Comparison of ENCODE assay signal across 8 cellular contexts in the genomic region with DNA sequence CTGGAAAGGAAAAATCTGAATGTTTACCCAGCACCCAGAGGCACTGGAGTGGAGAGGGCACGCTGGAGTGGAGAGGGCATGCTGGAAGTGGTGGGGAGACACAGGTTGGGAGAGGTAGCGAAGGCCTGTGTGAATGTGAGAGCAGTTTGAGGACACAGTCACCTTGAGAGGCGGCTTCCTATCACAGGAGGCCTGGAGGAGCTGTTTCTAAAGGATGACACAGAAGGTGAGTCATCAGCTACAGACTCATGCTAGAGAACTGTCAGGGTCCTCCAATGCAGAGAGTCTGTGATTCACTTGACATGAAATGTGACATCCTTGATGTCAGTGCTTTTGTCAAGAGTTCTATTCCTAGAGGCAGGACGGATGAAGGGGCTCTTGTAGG. TPM values are rescaled to one million over a fixed set of nuclear protein-coding genes. Genes with fewer than 3 reads are reported as not detected.
A peak's percentile ranks its signal among the peaks of the same experiment; 100 is the strongest.
DNase-seq lines count a peak whose midpoint lies in the region; ATAC-seq, FAIRE-seq and TF ChIP-seq lines count a peak whose summit lies in the region.

No MANE protein-coding gene starts in this region.

- peak overlapping the region in 1 of 2 experiments; percentile 67 for H3K14ac ChIP-seq in mesenchymal stem cell (ENCODE audit: low read length in 2 of 2)

- H3K4me3 ChIP-seq in astrocyte (ENCODE audit: insufficient read depth, low read depth, low read length) (no peak overlapping the region), mesenchymal stem cell (ENCODE audit: insufficient read depth in 1 of 2, low read depth in 1 of 2, low read length in 2 of 2) (no peak overlapping the region)

- H3K9me3 ChIP-seq in astrocyte (ENCODE audit: insufficient read depth, low read depth, low read length) (no peaks in the 10 kb centered on the region), mesenchymal stem cell (ENCODE audit: control insufficient read depth, low read length) (no peaks in the 10 kb centered on the region)

- ATAC-seq in HG03565 (IDR thresholded peaks at IDR 0.05; ENCODE audit: unreplicated experiment), result no peak
- ATAC-seq in HG03196 (IDR thresholded peaks at IDR 0.05; ENCODE audit: unreplicated experiment), result no peak
- ATAC-seq in GM21367 (IDR thresholded peaks at IDR 0.05; ENCODE audit: unreplicated experiment), result no peak

- H3K36me3 Mint-ChIP-seq in astrocyte (ENCODE audit: low read depth, unreplicated experiment), result peaks cover 8% of the 10 kb centered on the region

- peak; percentile 91 for DNase-seq in AG08395 (ENCODE audit: low spot score)
- peak; percentile 94 for DNase-seq in M059J (ENCODE audit: low read depth)
- DNase-seq in astrocyte (ENCODE audit: low read depth), result peak; percentile 72
- DNase-seq in mesenchymal stem cell, result peak; percentile 93
- no peak for DNase-seq in COLO829 (ENCODE audit: low spot score)

- H3K79me2 ChIP-seq in astrocyte (ENCODE audit: insufficient read depth, low read length), result peaks cover 29% of the 10 kb centered on the region

- H2AFZ ChIP-seq in astrocyte (ENCODE audit: low read depth, low read length) (no peak overlapping the region), mesenchymal stem cell (ENCODE audit: low read depth, low read length) (no peak overlapping the region)

- H3K36me3 ChIP-seq in astrocyte (ENCODE audit: insufficient read depth, low read length), result no peaks in the 10 kb centered on the region
- H3K36me3 ChIP-seq in mesenchymal stem cell (ENCODE audit: control insufficient read depth in 1 of 2, insufficient read depth in 2 of 2, low read depth in 1 of 2, low read length in 2 of 2), result peaks cover 8 to 56% of the 10 kb centered on the region in 2 experiments

- H3K4me1 ChIP-seq in astrocyte (ENCODE audit: insufficient read depth, low read length) (peaks cover 18% of the 10 kb centered on the region), mesenchymal stem cell (ENCODE audit: control insufficient read depth, insufficient read depth, low read depth, low read length) (peaks cover 26% of the 10 kb centered on the region)

- H3K9ac ChIP-seq in astrocyte (ENCODE audit: low read length), result peak overlapping the region; percentile 47
- H3K9ac ChIP-seq in mesenchymal stem cell (ENCODE audit: low read length), result peak overlapping the region; percentile 33

- H2BK5ac ChIP-seq in mesenchymal stem cell (ENCODE audit: low read depth, low read length, poor library complexity, severe bottlenecking), result no peak overlapping the region

- peak overlapping the region; percentile 28 for H4K91ac ChIP-seq in mesenchymal stem cell (ENCODE audit: low read length)

- no peak overlapping the region for H3K18ac ChIP-seq in mesenchymal stem cell (ENCODE audit: low read depth in 1 of 2, low read length in 2 of 2)

- H3K4me2 ChIP-seq in astrocyte (ENCODE audit: low read length) (peak overlapping the region; percentile 42), mesenchymal stem cell (ENCODE audit: low read length, poor library complexity, severe bottlenecking) (no peak overlapping the region)

- no peak overlapping the region for H2BK15ac ChIP-seq in mesenchymal stem cell (ENCODE audit: low read depth, poor library complexity, severe bottlenecking)

- no peak overlapping the region for H2BK12ac ChIP-seq in mesenchymal stem cell (ENCODE audit: low read length in 2 of 2)

- no peak overlapping the region for H3K23ac ChIP-seq in mesenchymal stem cell (ENCODE audit: low read length in 2 of 2)

- peaks cover 39% of the 10 kb centered on the region for H3K4me1 Mint-ChIP-seq in astrocyte (ENCODE audit: low read depth, unreplicated experiment)

- no peak overlapping the region for H2AK5ac ChIP-seq in mesenchymal stem cell (ENCODE audit: low read length, severe bottlenecking)

- TF ChIP-seq CTCF in astrocyte (IDR thresholded peaks at IDR 0.05; ENCODE audit: insufficient read depth, low read depth, low read length), result no peak

- no peaks in the 10 kb centered on the region for H3K9me3 Mint-ChIP-seq in astrocyte (ENCODE audit: unreplicated experiment)

- no peaks in the 10 kb centered on the region for H3K27me3 ChIP-seq in astrocyte (ENCODE audit: insufficient read depth, low read length)
- no peaks in the 10 kb centered on the region for H3K27me3 ChIP-seq in mesenchymal stem cell (ENCODE audit: control insufficient read depth in 1 of 2, insufficient read depth in 1 of 2, low read length in 2 of 2)

- WGBS in mesenchymal stem cell, result 23% methylated on average over 4 of the region's 4 CpGs

- peak overlapping the region; percentile 31 for H3K4me3 Mint-ChIP-seq in astrocyte (ENCODE audit: unreplicated experiment)

- no peaks in the 10 kb centered on the region for H3K27me3 Mint-ChIP-seq in astrocyte (ENCODE audit: low read depth, unreplicated experiment)

- H4K20me1 ChIP-seq in astrocyte (ENCODE audit: insufficient read depth, low read length), result peaks cover 77% of the 10 kb centered on the region

- peak overlapping the region; percentile 60 for H3K27ac Mint-ChIP-seq in astrocyte (ENCODE audit: unreplicated experiment)

- H3K79me1 ChIP-seq in mesenchymal stem cell (replicated peaks; ENCODE audit: low read length, poor library complexity, severe bottlenecking), result peaks cover 59% of the 10 kb centered on the region

- peak; percentile 98 for FAIRE-seq in astrocyte (lab: Jason Lieb, UNC)

- H2BK120ac ChIP-seq in mesenchymal stem cell (ENCODE audit: low read depth, low read length), result no peak overlapping the region

- H4K8ac ChIP-seq in mesenchymal stem cell (ENCODE audit: low read length), result no peak overlapping the region

- H3K27ac ChIP-seq in astrocyte (ENCODE audit: low read depth, low read length) (peak overlapping the region; percentile 38), mesenchymal stem cell (ENCODE audit: low read length, poor library complexity, severe bottlenecking) (peak overlapping the region; percentile 36)

- H3K4ac ChIP-seq in mesenchymal stem cell (ENCODE audit: low read depth in 1 of 2, low read length in 2 of 2), result no peak overlapping the region

RNA-seq across cellular contexts. Expression of a gene that starts 13.8 kb away (rescaled TPM):
- total RNA-seq in M059J (2014; rRNA removed; shearing (Covaris generic)), result not detected in 2 replicates
- 1.1 and 1.2 TPM in 2 replicates for total RNA-seq in astrocyte
- polyA plus RNA-seq in mesenchymal stem cell (2013, experiment 1 of 2), result 0.43 TPM
- polyA plus RNA-seq in mesenchymal stem cell (2013, experiment 2 of 2), result 0.38 TPM

RNA-seq across cellular contexts. Expression of a gene that starts 18.8 kb away (rescaled TPM):
- total RNA-seq in M059J (2014; rRNA removed; shearing (Covaris generic)), result 53.8 and 63.5 TPM in 2 replicates
- total RNA-seq in astrocyte, result 35.8 and 38.8 TPM in 2 replicates
- polyA plus RNA-seq in mesenchymal stem cell (2013, experiment 1 of 2), result 102 TPM
- 104 TPM for polyA plus RNA-seq in mesenchymal stem cell (2013, experiment 2 of 2)

RNA-seq across cellular contexts. Expression of a gene that starts 24.8 kb away (rescaled TPM):
- total RNA-seq in M059J (2014; rRNA removed; shearing (Covaris generic)), result 6.1 and 8.2 TPM in 2 replicates
- total RNA-seq in astrocyte, result 27.3 and 29.7 TPM in 2 replicates
- polyA plus RNA-seq in mesenchymal stem cell (2013, experiment 1 of 2), result 17.8 TPM
- 21.8 TPM for polyA plus RNA-seq in mesenchymal stem cell (2013, experiment 2 of 2)

RNA-seq across cellular contexts. Expression of a gene that starts 26.1 kb away (rescaled TPM):
- total RNA-seq in M059J (2014; rRNA removed; shearing (Covaris generic)), result 4.6 and 5.2 TPM in 2 replicates
- total RNA-seq in astrocyte, result 33.7 and 37.9 TPM in 2 replicates
- 11.5 TPM for polyA plus RNA-seq in mesenchymal stem cell (2013, experiment 1 of 2)
- polyA plus RNA-seq in mesenchymal stem cell (2013, experiment 2 of 2), result 10.8 TPM

RNA-seq across cellular contexts. Expression of a gene that starts 33.2 kb away (rescaled TPM):
- 0.42 TPM in 1 of 2 replicates, not detected in the other for total RNA-seq in M059J (2014; rRNA removed; shearing (Covaris generic))
- total RNA-seq in astrocyte, result 0.82 and 0.91 TPM in 2 replicates
- polyA plus RNA-seq in mesenchymal stem cell (2013, experiment 1 of 2), result 0.30 TPM
- 0.37 TPM for polyA plus RNA-seq in mesenchymal stem cell (2013, experiment 2 of 2)
